Comparison of ENCODE assay signal across 8 cellular contexts in the genomic region with DNA sequence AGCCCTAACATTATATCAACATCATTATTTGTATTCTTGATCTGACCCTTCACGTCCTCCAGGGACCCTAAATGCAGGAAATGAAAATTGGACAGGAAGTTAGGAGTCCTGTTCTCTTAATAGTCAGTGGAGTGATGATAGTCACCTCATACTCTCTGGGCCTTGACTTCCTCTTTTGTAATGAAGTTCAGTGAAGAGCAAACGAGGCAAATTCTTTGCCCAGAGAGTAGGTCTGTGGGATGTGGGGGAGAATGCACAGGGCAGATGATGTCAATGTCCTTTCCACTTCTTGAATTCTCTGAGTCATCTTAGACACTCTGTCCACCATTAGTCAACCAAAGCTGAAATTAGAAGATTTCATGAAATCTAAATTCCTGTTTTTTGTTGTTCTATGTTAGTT.
A peak's percentile ranks its signal among the peaks of the same experiment; 100 is the strongest.
DNase-seq lines count a peak whose midpoint lies in the region; ATAC-seq and TF ChIP-seq lines count a peak whose summit lies in the region.

No MANE protein-coding gene starts in this region.

- peaks cover 12 to 56% (median 26%) of the 10 kb centered on the region in 10 experiments for H3K4me1 ChIP-seq in BLaER1 treated with 17β-estradiol and CSF1 and Interleukin-3, amounts not matched to agents 10 nM and 100 nM

- H3K27me3 ChIP-seq in BLaER1 treated with 17β-estradiol and CSF1 and Interleukin-3, amounts not matched to agents 10 nM and 100 nM = no peaks in the 10 kb centered on the region
- no peaks in the 10 kb centered on the region for H3K27me3 ChIP-seq in brain microvascular endothelial cell (replicated peaks)

- H3K4me3 ChIP-seq in BLaER1 treated with 17β-estradiol and CSF1 and Interleukin-3, amounts not matched to agents 10 nM and 100 nM = peak overlapping the region in 1 of 10 experiments; percentile 35; a peak in 1 of 20 replicates
- no peak overlapping the region for H3K4me3 ChIP-seq in brain microvascular endothelial cell (ENCODE audit: low read depth, low read length)

- H3K9me3 ChIP-seq in BLaER1 treated with 17β-estradiol and CSF1 and Interleukin-3, amounts not matched to agents 10 nM and 100 nM (replicated peaks in 1 of 11) = peaks cover 5 to 24% (median 10%) of the 10 kb centered on the region in 11 experiments; a peak in 19 of 22 replicates

- H3K9ac ChIP-seq in BLaER1 treated with 17β-estradiol and CSF1 and Interleukin-3, amounts not matched to agents 10 nM and 100 nM = peak overlapping the region in 6 of 11 experiments; percentile 35 to 71 (median 65); a peak in 11 of 22 replicates

- DNase-seq in brain microvascular endothelial cell (peak; percentile 59), stromal cell of bone marrow (ENCODE audit: low read depth) (peak; percentile 13), DMS79 (lab: John Stamatoyannopoulos, UW) (no peak), HPDE6-E6E7 (ENCODE audit: extremely low spot score) (no peak)
- no peak for DNase-seq in activated CD4-positive, alpha-beta T cell treated with anti-CD3 and anti-CD28 coated beads for 1 hour

- H4K20me1 ChIP-seq in BLaER1 treated with 17β-estradiol and CSF1 and Interleukin-3, amounts not matched to agents 10 nM and 100 nM = no peaks in the 10 kb centered on the region

- no peaks in the 10 kb centered on the region for H3K36me3 ChIP-seq in BLaER1 treated with 17β-estradiol and CSF1 and Interleukin-3, amounts not matched to agents 10 nM and 100 nM
- H3K36me3 ChIP-seq in brain microvascular endothelial cell (replicated peaks) = no peaks in the 10 kb centered on the region

- TF ChIP-seq CTCF in brain microvascular endothelial cell (IDR thresholded peaks at IDR 0.05; ENCODE audit: low read depth, low read length, missing control alignments) = no peak

- ATAC-seq in GM19452 (IDR thresholded peaks at IDR 0.05; ENCODE audit: unreplicated experiment) = peak; percentile 92
- ATAC-seq in HG03460 (IDR thresholded peaks at IDR 0.05; ENCODE audit: unreplicated experiment) = peak; percentile 94

- peak overlapping the region; percentile 37 to 88 (median 71); a peak in 21 of 22 replicates for H3K4me2 ChIP-seq in BLaER1 treated with 17β-estradiol and CSF1 and Interleukin-3, amounts not matched to agents 10 nM and 100 nM

- in situ Hi-C loops in brain microvascular endothelial cell (cut with HindIII; ENCODE audit: low pct_ligation_motif_present, low sequenced_read_pairs) = no loop called here

- peak overlapping the region; percentile 55 to 85 (median 69) for H3K27ac ChIP-seq in BLaER1 treated with 17β-estradiol and CSF1 and Interleukin-3, amounts not matched to agents 10 nM and 100 nM
- H3K27ac ChIP-seq in brain microvascular endothelial cell = no peak overlapping the region

Comparison
In these comparisons a context has a peak if more than half of its experiments do, and no peak if none do; other contexts are left out.
1. DNase-seq: peak in brain microvascular endothelial cell (single experiment) and stromal cell of bone marrow (single experiment); none in DMS79 (single experiment), activated CD4-positive, alpha-beta T cell treated with anti-CD3 and anti-CD28 coated beads for 1 hour (single experiment) and HPDE6-E6E7 (single experiment).